ENCODE assay signal across 1 cellular context in genomic region chr11:27174672-27175210, GRCh38.
A peak's percentile ranks its signal among the peaks of the same experiment; 100 is the strongest.
TF ChIP-seq lines count a peak whose summit lies in the region.

No MANE protein-coding gene starts in this region.

TF ChIP-seq in HepG2, 621 proteins besides CTCF, POLR2A, EP300 and RAD21 (continued from another document):
- TF ChIP-seq PRDM10 (CRISPR knock-in tag; IDR thresholded peaks at IDR 0.05; ENCODE audit: low read depth), result no peak
- peak; percentile 54; the same call in 1 of the 2 replicates for TF ChIP-seq RXRB (CRISPR knock-in tag; IDR thresholded peaks at IDR 0.05; ENCODE audit: borderline replicate concordance)
- 0 out of 2 replicates have a peak, but pooled peaks have one; percentile 41 for TF ChIP-seq ZNF614 (CRISPR knock-in tag; IDR thresholded peaks at IDR 0.05; ENCODE audit: borderline replicate concordance)
- TF ChIP-seq ZNF3 (CRISPR knock-in tag; IDR thresholded peaks at IDR 0.05), result no peak
- peak; percentile 66 for TF ChIP-seq ZMYM3 (CRISPR knock-in tag; IDR thresholded peaks at IDR 0.05)
- TF ChIP-seq PHF5A (CRISPR knock-in tag; IDR thresholded peaks at IDR 0.05; ENCODE audit: low read depth, unreplicated experiment), result no peak
- TF ChIP-seq ZNF570 (CRISPR knock-in tag; IDR thresholded peaks at IDR 0.05; ENCODE audit: borderline replicate concordance), result no peak
- peak; percentile 55; the same call in 1 of the 2 replicates for TF ChIP-seq ZMYM2 (CRISPR knock-in tag; IDR thresholded peaks at IDR 0.05)
- no peak for TF ChIP-seq U2AF2 (IDR thresholded peaks at IDR 0.05; ENCODE audit: low read depth, low read length)
- peak; percentile 43; the same call in 1 of the 2 replicates for TF ChIP-seq RFX3 (CRISPR knock-in tag; IDR thresholded peaks at IDR 0.05)
- TF ChIP-seq RARA (CRISPR knock-in tag; IDR thresholded peaks at IDR 0.05), result peak; percentile 63
- no peak for TF ChIP-seq ATF1 (CRISPR knock-in tag; IDR thresholded peaks at IDR 0.05)
- peak; percentile 71 for TF ChIP-seq FOXP4 (CRISPR knock-in tag; IDR thresholded peaks at IDR 0.05)
- peak; percentile 52; the same call in 1 of the 2 replicates for TF ChIP-seq POGZ (CRISPR knock-in tag; IDR thresholded peaks at IDR 0.05)
- TF ChIP-seq ZNF460 (CRISPR knock-in tag; IDR thresholded peaks at IDR 0.05; ENCODE audit: borderline replicate concordance), result peak; percentile 83
- peak; percentile 45; the same call in 1 of the 2 replicates for TF ChIP-seq FOXK1 (CRISPR knock-in tag; IDR thresholded peaks at IDR 0.05; ENCODE audit: borderline replicate concordance, low read depth)
- peak; percentile 78 for TF ChIP-seq ARID5B (CRISPR knock-in tag; IDR thresholded peaks at IDR 0.05)
- 0 out of 2 replicates have a peak, but pooled peaks have one; percentile 32 for TF ChIP-seq ADNP (CRISPR knock-in tag; IDR thresholded peaks at IDR 0.05)
- no peak for TF ChIP-seq ZNF639 (CRISPR knock-in tag; conservative IDR thresholded peaks at IDR 0.05)
- no peak for TF ChIP-seq ZBTB4 (CRISPR knock-in tag; IDR thresholded peaks at IDR 0.05; ENCODE audit: borderline replicate concordance)
- TF ChIP-seq ZNF264 (CRISPR knock-in tag; IDR thresholded peaks at IDR 0.05), result 0 out of 2 replicates have a peak, but pooled peaks have one; percentile 23
- peak; percentile 54 for TF ChIP-seq BCL6 (CRISPR knock-in tag; IDR thresholded peaks at IDR 0.05)
- TF ChIP-seq ZNF281 (CRISPR knock-in tag; IDR thresholded peaks at IDR 0.05; ENCODE audit: borderline replicate concordance), result no peak
- peak; percentile 24; the same call in 1 of the 2 replicates for TF ChIP-seq GABPB1 (CRISPR knock-in tag; IDR thresholded peaks at IDR 0.05)
- TF ChIP-seq SOX5 (CRISPR knock-in tag; IDR thresholded peaks at IDR 0.05; ENCODE audit: borderline replicate concordance), result peak; percentile 38; the same call in 1 of the 2 replicates
- peak; percentile 43; the same call in 1 of the 2 replicates for TF ChIP-seq HOXA3 (CRISPR knock-in tag; IDR thresholded peaks at IDR 0.05)
- TF ChIP-seq JUND (CRISPR knock-in tag; IDR thresholded peaks at IDR 0.05), result no peak
- TF ChIP-seq TCF7L2 (IDR thresholded peaks at IDR 0.05; ENCODE audit: low read depth, low read length), result no peak
- TF ChIP-seq FOXO1 (CRISPR knock-in tag; IDR thresholded peaks at IDR 0.05), result peak; percentile 63; the same call in 1 of the 2 replicates
